24 cellular contexts compared by ENCODE assay signal in genomic region chr14:84112589-84112988, GRCh38.
"Had no signal": no experiment of that assay in that cellular context is flagged by ENCODE, and none has a peak within 500 bp of the region (broad histone marks: within the 10 kb centered on the region; RNA-seq: fewer than 3 reads in every experiment).

No MANE protein-coding gene starts in this region.

- H3K4me3 ChIP-seq: esophagus squamous epithelium, hepatocyte, lung, psoas muscle, right atrium auricular region, sigmoid colon, skin epidermis, stomach, thoracic aorta, transverse colon had no signal

- H3K36me3 Mint-ChIP-seq: naive B cell had no signal

- H3K27me3 ChIP-seq: esophagus squamous epithelium, foreskin keratinocyte, hepatocyte, neutrophil, right atrium auricular region, sigmoid colon, stomach, transverse colon had no signal

- H3K4me2 ChIP-seq: hepatocyte had no signal

- H3K4me3 Mint-ChIP-seq: effector memory CD8-positive, alpha-beta T cell; naive B cell; nephron progenitor cell had no signal

- DNase-seq: cortex of kidney; effector memory CD8-positive, alpha-beta T cell; esophagus squamous epithelium; foreskin keratinocyte; head of caudate nucleus; kidney; left cardiac atrium; left ventricle myocardium superior; mesendoderm; naive B cell; nephron progenitor cell; psoas muscle; sigmoid colon; stimulated activated CD4-positive, alpha-beta T cell treated with anti-CD3 and anti-CD28 coated beads, Interleukin-2, amount 100 ng/mL, for 24 hours; stimulated activated naive CD4-positive, alpha-beta T cell; stomach; substantia nigra; transverse colon had no signal

- H3K27ac ChIP-seq: esophagus squamous epithelium, foreskin keratinocyte, hepatocyte, neutrophil, psoas muscle, right atrium auricular region, sigmoid colon, skin epidermis, stomach, thoracic aorta, transverse colon had no signal

- H3K4me1 Mint-ChIP-seq: naive B cell, nephron progenitor cell had no signal

- ATAC-seq: effector memory CD8-positive, alpha-beta T cell; foreskin keratinocyte; left cardiac atrium; left ventricle myocardium superior; psoas muscle had no signal

- H3K36me3 ChIP-seq: esophagus squamous epithelium, neutrophil, right atrium auricular region, sigmoid colon, stomach, thoracic aorta, transverse colon had no signal

- H2AFZ ChIP-seq: hepatocyte had no signal

- H3K79me2 ChIP-seq: hepatocyte had no signal

- H3K27ac Mint-ChIP-seq: effector memory CD8-positive, alpha-beta T cell; naive B cell; nephron progenitor cell had no signal

- H3K4me1 ChIP-seq: esophagus squamous epithelium, foreskin keratinocyte, psoas muscle, right atrium auricular region, sigmoid colon, stomach, transverse colon had no signal

- H3K27me3 Mint-ChIP-seq: effector memory CD8-positive, alpha-beta T cell; naive B cell had no signal

- H3K9me3 ChIP-seq: esophagus squamous epithelium, neutrophil, psoas muscle, right atrium auricular region, sigmoid colon, stomach, thoracic aorta had no signal
